ENCODE assay signal across 1 cellular context in the genomic region with DNA sequence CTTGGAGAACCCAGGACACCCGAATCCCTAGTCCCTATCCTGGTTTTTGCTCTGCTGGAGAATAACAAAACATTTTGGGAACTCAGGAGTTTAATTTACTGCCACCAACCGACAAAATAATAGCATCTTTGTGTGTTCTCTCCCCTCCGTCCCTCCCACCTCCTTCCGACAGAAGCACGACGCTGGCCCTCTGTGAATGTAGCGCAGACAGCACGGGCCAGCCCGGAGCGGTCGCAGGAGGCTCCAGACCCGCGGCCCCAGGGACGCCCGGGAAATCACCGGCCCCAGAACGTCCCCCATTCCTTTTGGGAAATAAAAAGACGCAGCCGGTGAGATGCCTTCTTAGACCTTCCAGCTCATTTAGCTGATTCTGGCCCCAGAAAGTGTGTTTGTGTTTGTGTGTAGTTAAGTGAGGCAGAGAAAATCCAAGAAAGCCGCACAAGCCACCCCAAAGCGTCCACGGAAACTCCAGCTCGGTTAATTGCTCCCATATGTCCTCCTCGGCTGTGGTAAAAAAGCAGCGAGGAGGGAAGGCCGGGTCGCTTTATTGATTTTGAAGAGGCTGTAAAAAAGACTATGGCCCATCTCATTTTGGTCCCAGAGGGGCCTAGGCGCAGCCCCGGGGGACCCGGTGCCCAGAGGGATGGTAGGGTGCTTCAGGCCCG.
TF ChIP-seq lines count a peak whose summit lies in the region.

No MANE protein-coding gene starts in this region.

TF ChIP-seq in HepG2, 621 proteins besides CTCF, POLR2A, EP300 and RAD21 (continued from another document):
- TF ChIP-seq, protein P1, sequence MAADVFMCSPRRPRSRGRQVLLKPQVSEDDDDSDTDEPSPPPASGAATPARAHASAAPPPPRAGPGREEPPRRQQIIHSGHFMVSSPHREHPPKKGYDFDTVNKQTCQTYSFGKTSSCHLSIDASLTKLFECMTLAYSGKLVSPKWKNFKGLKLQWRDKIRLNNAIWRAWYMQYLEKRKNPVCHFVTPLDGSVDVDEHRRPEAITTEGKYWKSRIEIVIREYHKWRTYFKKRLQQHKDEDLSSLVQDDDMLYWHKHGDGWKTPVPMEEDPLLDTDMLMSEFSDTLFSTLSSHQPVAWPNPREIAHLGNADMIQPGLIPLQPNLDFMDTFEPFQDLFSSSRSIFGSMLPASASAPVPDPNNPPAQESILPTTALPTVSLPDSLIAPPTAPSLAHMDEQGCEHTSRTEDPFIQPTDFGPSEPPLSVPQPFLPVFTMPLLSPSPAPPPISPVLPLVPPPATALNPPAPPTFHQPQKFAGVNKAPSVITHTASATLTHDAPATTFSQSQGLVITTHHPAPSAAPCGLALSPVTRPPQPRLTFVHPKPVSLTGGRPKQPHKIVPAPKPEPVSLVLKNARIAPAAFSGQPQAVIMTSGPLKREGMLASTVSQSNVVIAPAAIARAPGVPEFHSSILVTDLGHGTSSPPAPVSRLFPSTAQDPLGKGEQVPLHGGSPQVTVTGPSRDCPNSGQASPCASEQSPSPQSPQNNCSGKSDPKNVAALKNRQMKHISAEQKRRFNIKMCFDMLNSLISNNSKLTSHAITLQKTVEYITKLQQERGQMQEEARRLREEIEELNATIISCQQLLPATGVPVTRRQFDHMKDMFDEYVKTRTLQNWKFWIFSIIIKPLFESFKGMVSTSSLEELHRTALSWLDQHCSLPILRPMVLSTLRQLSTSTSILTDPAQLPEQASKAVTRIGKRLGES (CRISPR knock-in tag; IDR thresholded peaks at IDR 0.05; ENCODE audit: borderline replicate concordance), result 0 out of 2 replicates have a peak, but pooled peaks have one; percentile 3
- no peak for TF ChIP-seq LCORL (IDR thresholded peaks at IDR 0.05)
- TF ChIP-seq LCORL (CRISPR knock-in tag; IDR thresholded peaks at IDR 0.05), result 0 out of 2 replicates have a peak, but pooled peaks have one; percentile 57
- TF ChIP-seq SUZ12 (IDR thresholded peaks at IDR 0.05; ENCODE audit: low read depth, low read length), result no peak
- TF ChIP-seq MYC (CRISPR knock-in tag; IDR thresholded peaks at IDR 0.05; ENCODE audit: borderline replicate concordance), result peak; percentile 44; the same call in 1 of the 2 replicates
- no peak for TF ChIP-seq THYN1 (CRISPR knock-in tag; IDR thresholded peaks at IDR 0.05; ENCODE audit: borderline replicate concordance, low read depth)
- TF ChIP-seq CAMTA2 (CRISPR knock-in tag; IDR thresholded peaks at IDR 0.05; ENCODE audit: borderline replicate concordance), result no peak
- TF ChIP-seq ZNF160 (CRISPR knock-in tag; IDR thresholded peaks at IDR 0.05), result no peak
- TF ChIP-seq, protein P2, sequence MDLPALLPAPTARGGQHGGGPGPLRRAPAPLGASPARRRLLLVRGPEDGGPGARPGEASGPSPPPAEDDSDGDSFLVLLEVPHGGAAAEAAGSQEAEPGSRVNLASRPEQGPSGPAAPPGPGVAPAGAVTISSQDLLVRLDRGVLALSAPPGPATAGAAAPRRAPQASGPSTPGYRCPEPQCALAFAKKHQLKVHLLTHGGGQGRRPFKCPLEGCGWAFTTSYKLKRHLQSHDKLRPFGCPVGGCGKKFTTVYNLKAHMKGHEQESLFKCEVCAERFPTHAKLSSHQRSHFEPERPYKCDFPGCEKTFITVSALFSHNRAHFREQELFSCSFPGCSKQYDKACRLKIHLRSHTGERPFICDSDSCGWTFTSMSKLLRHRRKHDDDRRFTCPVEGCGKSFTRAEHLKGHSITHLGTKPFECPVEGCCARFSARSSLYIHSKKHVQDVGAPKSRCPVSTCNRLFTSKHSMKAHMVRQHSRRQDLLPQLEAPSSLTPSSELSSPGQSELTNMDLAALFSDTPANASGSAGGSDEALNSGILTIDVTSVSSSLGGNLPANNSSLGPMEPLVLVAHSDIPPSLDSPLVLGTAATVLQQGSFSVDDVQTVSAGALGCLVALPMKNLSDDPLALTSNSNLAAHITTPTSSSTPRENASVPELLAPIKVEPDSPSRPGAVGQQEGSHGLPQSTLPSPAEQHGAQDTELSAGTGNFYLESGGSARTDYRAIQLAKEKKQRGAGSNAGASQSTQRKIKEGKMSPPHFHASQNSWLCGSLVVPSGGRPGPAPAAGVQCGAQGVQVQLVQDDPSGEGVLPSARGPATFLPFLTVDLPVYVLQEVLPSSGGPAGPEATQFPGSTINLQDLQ (CRISPR knock-in tag; IDR thresholded peaks at IDR 0.05), result no peak
- no peak for TF ChIP-seq ZNF343 (CRISPR knock-in tag; IDR thresholded peaks at IDR 0.05)
- TF ChIP-seq, protein P3, sequence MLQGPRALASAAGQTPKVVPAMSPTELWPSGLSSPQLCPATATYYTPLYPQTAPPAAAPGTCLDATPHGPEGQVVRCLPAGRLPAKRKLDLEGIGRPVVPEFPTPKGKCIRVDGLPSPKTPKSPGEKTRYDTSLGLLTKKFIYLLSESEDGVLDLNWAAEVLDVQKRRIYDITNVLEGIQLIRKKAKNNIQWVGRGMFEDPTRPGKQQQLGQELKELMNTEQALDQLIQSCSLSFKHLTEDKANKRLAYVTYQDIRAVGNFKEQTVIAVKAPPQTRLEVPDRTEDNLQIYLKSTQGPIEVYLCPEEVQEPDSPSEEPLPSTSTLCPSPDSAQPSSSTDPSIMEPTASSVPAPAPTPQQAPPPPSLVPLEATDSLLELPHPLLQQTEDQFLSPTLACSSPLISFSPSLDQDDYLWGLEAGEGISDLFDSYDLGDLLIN (CRISPR knock-in tag; IDR thresholded peaks at IDR 0.05; ENCODE audit: borderline replicate concordance), result no peak
- TF ChIP-seq ZNF225 (CRISPR knock-in tag; IDR thresholded peaks at IDR 0.05), result no peak
- TF ChIP-seq, protein P4, sequence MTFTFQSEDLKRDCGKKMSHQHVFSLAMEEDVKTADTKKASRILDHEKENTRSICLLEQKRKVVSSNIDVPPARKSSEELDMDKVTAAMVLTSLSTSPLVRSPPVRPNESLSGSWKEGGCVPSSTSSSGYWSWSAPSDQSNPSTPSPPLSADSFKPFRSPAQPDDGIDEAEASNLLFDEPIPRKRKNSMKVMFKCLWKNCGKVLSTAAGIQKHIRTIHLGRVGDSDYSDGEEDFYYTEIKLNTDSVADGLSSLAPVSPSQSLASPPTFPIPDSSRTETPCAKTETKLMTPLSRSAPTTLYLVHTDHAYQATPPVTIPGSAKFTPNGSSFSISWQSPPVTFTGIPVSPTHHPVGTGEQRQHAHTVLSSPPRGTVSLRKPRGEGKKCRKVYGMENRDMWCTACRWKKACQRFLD (CRISPR knock-in tag; IDR thresholded peaks at IDR 0.05; ENCODE audit: borderline replicate concordance), result 0 out of 2 replicates have a peak, but pooled peaks have one; percentile 44
- TF ChIP-seq SOX13 (IDR thresholded peaks at IDR 0.05), result no peak
- TF ChIP-seq SOX13 (CRISPR knock-in tag; conservative IDR thresholded peaks at IDR 0.05 in 1 of 2, IDR thresholded peaks at IDR 0.05 in 1 of 2), result 0 out of 4 replicates have a peak, but pooled peaks of 1 of the 2 experiments have one; percentile 5
- no peak for TF ChIP-seq ZNF839 (CRISPR knock-in tag; IDR thresholded peaks at IDR 0.05; ENCODE audit: borderline replicate concordance)
- TF ChIP-seq CHCHD3 (CRISPR knock-in tag; IDR thresholded peaks at IDR 0.05), result no peak
- TF ChIP-seq ZNF136 (CRISPR knock-in tag; IDR thresholded peaks at IDR 0.05; ENCODE audit: low read depth), result no peak
- 0 out of 2 replicates have a peak, but pooled peaks have one; percentile 17 for TF ChIP-seq ONECUT2 (CRISPR knock-in tag; IDR thresholded peaks at IDR 0.05)
